23 cellular contexts compared by ENCODE assay signal in genomic region chr2:46935071-46935470, GRCh38. TPM values are rescaled to one million over a fixed set of nuclear protein-coding genes. Genes with fewer than 3 reads are reported as not detected.
A peak's percentile ranks its signal among the peaks of the same experiment; 100 is the strongest.
DNase-seq lines count a peak whose midpoint lies in the region; ATAC-seq, FAIRE-seq and TF ChIP-seq lines count a peak whose summit lies in the region.
"Had no signal": no experiment of that assay in that cellular context is flagged by ENCODE, and none has a peak within 500 bp of the region (broad histone marks: within the 10 kb centered on the region; RNA-seq: fewer than 3 reads in every experiment).

No MANE protein-coding gene starts in this region.

- TF ChIP-seq POLR2A in HepG2 (IDR thresholded peaks at IDR 0.05; ENCODE audit: insufficient read depth in 1 of 2, low read depth in 2 of 2, low read length in 2 of 2) (no peak), right lobe of liver (IDR thresholded peaks at IDR 0.05) (no peak), IMR-90 (IDR thresholded peaks at IDR 0.05; ENCODE audit: low read depth, low read length) (no peak), ovary (IDR thresholded peaks at IDR 0.05) (no peak)

- ATAC-seq in HepG2 (no peak), right lobe of liver (no peak), IMR-90 (ENCODE audit: low read depth) (no peak)
- ATAC-seq: A549; CD8-positive, alpha-beta T cell had no signal

- H3K79me2 ChIP-seq in HepG2 (ENCODE audit: insufficient read depth, low read length) (no peaks in the 10 kb centered on the region), mammary epithelial cell (ENCODE audit: insufficient read depth, low read length) (peaks cover 10% of the 10 kb centered on the region), PC-9 (ENCODE audit: low read depth) (peaks cover 13% of the 10 kb centered on the region)

- H3F3A ChIP-seq in PC-9 (ENCODE audit: insufficient read depth, low read depth), result peaks cover 11% of the 10 kb centered on the region

- H2BK5ac ChIP-seq in IMR-90 (ENCODE audit: low read depth, low read length, poor library complexity, severe bottlenecking), result no peak overlapping the region

- H3K27ac ChIP-seq in HepG2 (ENCODE audit: extremely low read length, insufficient read depth, low read length), result no peak overlapping the region
- H3K27ac ChIP-seq in right lobe of liver, result no peak overlapping the region
- H3K27ac ChIP-seq in IMR-90 (ENCODE audit: insufficient read depth, low read length), result no peak overlapping the region
- H3K27ac ChIP-seq in liver (ENCODE audit: low read depth in 1 of 2, low read length in 2 of 2), result no peak overlapping the region
- H3K27ac ChIP-seq in mammary epithelial cell (ENCODE audit: insufficient read depth, low read depth, low read length), result no peak overlapping the region
- no peak overlapping the region for H3K27ac ChIP-seq in ovary
- H3K27ac ChIP-seq in PC-9, result no peak overlapping the region
- H3K27ac ChIP-seq: 22Rv1, A549, BLaER1 had no signal

- no peaks in the 10 kb centered on the region for H3K9me3 ChIP-seq in HepG2 (ENCODE audit: low read length)
- no peaks in the 10 kb centered on the region for H3K9me3 ChIP-seq in right lobe of liver
- no peaks in the 10 kb centered on the region for H3K9me3 ChIP-seq in IMR-90 (ENCODE audit: control insufficient read depth, insufficient read depth, low read length)
- no peaks in the 10 kb centered on the region for H3K9me3 ChIP-seq in liver (ENCODE audit: control insufficient read depth in 4 of 4, low read length in 3 of 4)
- no peaks in the 10 kb centered on the region for H3K9me3 ChIP-seq in mammary epithelial cell (replicated peaks; ENCODE audit: insufficient read depth, low read length)
- H3K9me3 ChIP-seq in ovary, result no peaks in the 10 kb centered on the region
- H3K9me3 ChIP-seq in PC-9 (ENCODE audit: insufficient read depth, low read depth), result no peaks in the 10 kb centered on the region
- H3K9me3 ChIP-seq: BE2C, Caco-2 had no signal

- intact Hi-C loops in HepG2 (cut with micrococcal nuclease; ENCODE audit: unreplicated experiment), result no loop called here
- intact Hi-C loops in right lobe of liver (cut with DNase I), result no loop called here
- intact Hi-C loops in IMR-90 (cut with micrococcal nuclease), result no loop called here
- intact Hi-C loops in mammary epithelial cell (cut with micrococcal nuclease), result no loop called here
- intact Hi-C loops in ovary (cut with DNase I), result no loop called here
- intact Hi-C loops in PC-9 (cut with micrococcal nuclease; ENCODE audit: unreplicated experiment), result no loop called here

- peaks cover 21% of the 10 kb centered on the region for H3K4me1 ChIP-seq in HepG2 (ENCODE audit: insufficient read depth, low read length)
- H3K4me1 ChIP-seq in right lobe of liver, result no peaks in the 10 kb centered on the region
- peaks cover 19% of the 10 kb centered on the region for H3K4me1 ChIP-seq in IMR-90 (ENCODE audit: control insufficient read depth, insufficient read depth, low read length)
- H3K4me1 ChIP-seq in liver (ENCODE audit: control insufficient read depth in 4 of 4, insufficient read depth in 4 of 4, low read length in 3 of 4), result peaks cover 0 to 4% (median under 1%) of the 10 kb centered on the region in 4 donors
- peaks cover 7% of the 10 kb centered on the region for H3K4me1 ChIP-seq in mammary epithelial cell (ENCODE audit: insufficient read depth, low read length)
- no peaks in the 10 kb centered on the region for H3K4me1 ChIP-seq in ovary (ENCODE audit: insufficient read depth)
- H3K4me1 ChIP-seq in PC-9 (replicated peaks; ENCODE audit: insufficient read depth), result peaks cover 20% of the 10 kb centered on the region
- H3K4me1 ChIP-seq: BE2C had no signal

- H3K27me3 ChIP-seq in HepG2 (ENCODE audit: control insufficient read depth in 1 of 2, insufficient read depth in 2 of 2, low read length in 2 of 2) (no peaks in the 10 kb centered on the region), right lobe of liver (no peaks in the 10 kb centered on the region), IMR-90 (ENCODE audit: control insufficient read depth, insufficient read depth, low read length) (no peaks in the 10 kb centered on the region), liver (ENCODE audit: control insufficient read depth in 4 of 4, insufficient read depth in 4 of 4, low read length in 3 of 4) (no peaks in the 10 kb centered on the region), mammary epithelial cell (ENCODE audit: insufficient read depth, low read length) (no peaks in the 10 kb centered on the region), ovary (no peaks in the 10 kb centered on the region), PC-9 (ENCODE audit: insufficient read depth, low read depth) (no peaks in the 10 kb centered on the region)
- H3K27me3 ChIP-seq: BE2C, BLaER1 had no signal

- no peak overlapping the region; the same call in 1 of the 2 replicates for H2BK20ac ChIP-seq in IMR-90 (ENCODE audit: low read depth, low read length)

- H2AFZ ChIP-seq in HepG2 (ENCODE audit: low read length) (no peak overlapping the region), IMR-90 (replicated peaks; ENCODE audit: low read length, poor library complexity) (no peak overlapping the region), mammary epithelial cell (ENCODE audit: low read depth, low read length) (no peak overlapping the region), PC-9 (no peak overlapping the region)

- peak overlapping the region; percentile 44; the same call in 1 of the 2 replicates for H2AK5ac ChIP-seq in IMR-90 (ENCODE audit: low read depth, low read length)

- no peaks in the 10 kb centered on the region for H3K36me3 ChIP-seq in HepG2 (replicated peaks in 1 of 2; ENCODE audit: control insufficient read depth in 1 of 2, insufficient read depth in 2 of 2, low read length in 2 of 2)
- no peaks in the 10 kb centered on the region for H3K36me3 ChIP-seq in right lobe of liver
- no peaks in the 10 kb centered on the region for H3K36me3 ChIP-seq in IMR-90 (ENCODE audit: control insufficient read depth, insufficient read depth, low read length)
- H3K36me3 ChIP-seq in liver (ENCODE audit: control insufficient read depth in 4 of 4, insufficient read depth in 3 of 4, low read depth in 1 of 4, low read length in 3 of 4), result no peaks in the 10 kb centered on the region
- no peaks in the 10 kb centered on the region for H3K36me3 ChIP-seq in mammary epithelial cell (ENCODE audit: insufficient read depth, low read length)
- H3K36me3 ChIP-seq in ovary, result no peaks in the 10 kb centered on the region
- no peaks in the 10 kb centered on the region for H3K36me3 ChIP-seq in PC-9 (ENCODE audit: low read depth)
- H3K36me3 ChIP-seq: BE2C had no signal

- H4K91ac ChIP-seq in IMR-90 (ENCODE audit: insufficient read depth, low read depth, low read length), result no peak overlapping the region

- no peak for TF ChIP-seq CTCF in HepG2 (CRISPR knock-in tag; IDR thresholded peaks at IDR 0.05)
- TF ChIP-seq CTCF in right lobe of liver (IDR thresholded peaks at IDR 0.05), result no peak
- no peak for TF ChIP-seq CTCF in IMR-90 (conservative IDR thresholded peaks at IDR 0.05; ENCODE audit: low read depth, low read length)
- TF ChIP-seq CTCF in liver (IDR thresholded peaks at IDR 0.05; ENCODE audit: low read depth, low read length, missing input control), result no peak
- TF ChIP-seq CTCF in mammary epithelial cell (conservative IDR thresholded peaks at IDR 0.05 in 1 of 2, IDR thresholded peaks at IDR 0.05 in 1 of 2; ENCODE audit: extremely low read depth in 1 of 2, insufficient read depth in 1 of 2, low read depth in 1 of 2, low read length in 2 of 2), result no peak
- no peak for TF ChIP-seq CTCF in ovary (IDR thresholded peaks at IDR 0.05)
- TF ChIP-seq CTCF in PC-9 (conservative IDR thresholded peaks at IDR 0.05), result no peak

- no peak for TF ChIP-seq RAD21 in HepG2 (CRISPR knock-in tag; IDR thresholded peaks at IDR 0.05)
- no peak for TF ChIP-seq RAD21 in IMR-90 (IDR thresholded peaks at IDR 0.05; ENCODE audit: low read length)
- no peak for TF ChIP-seq RAD21 in liver (IDR thresholded peaks at IDR 0.05)

- no peak overlapping the region for H4K8ac ChIP-seq in IMR-90 (ENCODE audit: low read depth in 2 of 2, low read length in 2 of 2)

- BruUV-seq in HepG2 (replicated peaks; lab: Mats Ljungman, UMichigan), result no TSS peak
- no TSS peak for BruUV-seq in IMR-90 (replicated peaks; lab: Mats Ljungman, UMichigan)
- BruUV-seq in mammary epithelial cell (replicated peaks; lab: Mats Ljungman, UMichigan), result no TSS peak
- no TSS peak for BruUV-seq in PC-9 (replicated peaks; lab: Mats Ljungman, UMichigan)

- no peak overlapping the region for H3K56ac ChIP-seq in IMR-90 (ENCODE audit: extremely low read depth, insufficient read depth, low read length)

- no peak for DNase-seq in HepG2 (ENCODE audit: low spot score)
- DNase-seq in right lobe of liver, result no peak
- DNase-seq in IMR-90, result no peak
- DNase-seq in mammary epithelial cell, result no peak
- DNase-seq in ovary, result no peak
- no peak for DNase-seq in PC-9
- DNase-seq: AML-193; BE2C; C1 segment of cervical spinal cord; Caco-2; Calu3; CD4-positive, alpha-beta T cell; CD8-positive, alpha-beta T cell; DMS79 treated with DMSO at 0.1 percent for 48 hours; GF-D8 had no signal

- H3K4ac ChIP-seq in IMR-90 (ENCODE audit: low read depth, low read length), result no peak overlapping the region

- H3K14ac ChIP-seq in IMR-90 (replicated peaks; ENCODE audit: low read depth, low read length), result no peak overlapping the region

- H3K4me3 ChIP-seq in HepG2 (replicated peaks in 1 of 3; ENCODE audit: insufficient read depth in 1 of 3, low read depth in 2 of 3, low read length in 3 of 3), result no peak overlapping the region
- no peak overlapping the region for H3K4me3 ChIP-seq in right lobe of liver
- H3K4me3 ChIP-seq in IMR-90 (ENCODE audit: insufficient read depth, low read depth, low read length), result no peak overlapping the region
- H3K4me3 ChIP-seq in liver (ENCODE audit: low read depth in 1 of 3, low read length in 3 of 3), result no peak overlapping the region
- no peak overlapping the region for H3K4me3 ChIP-seq in mammary epithelial cell (replicated peaks in 1 of 3; ENCODE audit: insufficient read depth in 1 of 3, low read depth in 2 of 3, low read length in 3 of 3)
- no peak overlapping the region for H3K4me3 ChIP-seq in ovary
- H3K4me3 ChIP-seq in PC-9, result no peak overlapping the region
- H3K4me3 ChIP-seq: A549, BLaER1 had no signal

- H3K9me2 ChIP-seq in PC-9 (ENCODE audit: insufficient read depth), result no peaks in the 10 kb centered on the region

- no peak overlapping the region for H2BK120ac ChIP-seq in IMR-90 (ENCODE audit: low read depth, low read length)

- H3K9ac ChIP-seq in HepG2 (ENCODE audit: insufficient read depth, low read depth, low read length) (no peak overlapping the region), IMR-90 (ENCODE audit: low read depth, low read length) (no peak overlapping the region), liver (ENCODE audit: low read depth in 1 of 2, low read length in 2 of 2) (no peak overlapping the region), mammary epithelial cell (ENCODE audit: insufficient read depth, low read length) (no peak overlapping the region)
- H3K9ac ChIP-seq: BLaER1 had no signal

- peaks cover 10% of the 10 kb centered on the region for H3K9me1 ChIP-seq in IMR-90 (ENCODE audit: insufficient read depth, low read length)

- no peak for FAIRE-seq in HepG2 (lab: Jason Lieb, UNC)
- FAIRE-seq: A549, D721Med, G401.6, GM12891, GM19239 had no signal

- H4K20me1 ChIP-seq in HepG2 (ENCODE audit: insufficient read depth, low read length) (no peaks in the 10 kb centered on the region), IMR-90 (ENCODE audit: insufficient read depth, low read length) (no peaks in the 10 kb centered on the region), mammary epithelial cell (ENCODE audit: insufficient read depth, low read length) (no peaks in the 10 kb centered on the region), PC-9 (ENCODE audit: insufficient read depth) (no peaks in the 10 kb centered on the region)
- H4K20me1 ChIP-seq: BLaER1 had no signal

- H3K4me2 ChIP-seq in HepG2 (ENCODE audit: low read depth, low read length) (no peak overlapping the region), IMR-90 (ENCODE audit: low read depth, low read length) (no peak overlapping the region), mammary epithelial cell (ENCODE audit: insufficient read depth, low read depth, low read length) (no peak overlapping the region), PC-9 (no peak overlapping the region)
- H3K4me2 ChIP-seq: A549, BLaER1 had no signal

- WGBS in HepG2 (ENCODE audit: low lambda C conversion rate), result 91% methylated on average over 5 of the region's 5 CpGs
- WGBS in right lobe of liver (ENCODE audit: insufficient coverage, low coverage, low lambda C conversion rate, missing lambda C conversion rate), result 72% methylated on average over 5 of the region's 5 CpGs
- WGBS in IMR-90 (ENCODE audit: extremely low coverage in 2 of 2, insufficient read length in 1 of 2), 2 experiments, result 40% methylated on average over 1 of the region's 5 CpGs; no CpG with 5 or more reads in 1 of the 2 experiments
- 91% methylated on average over 5 of the region's 5 CpGs for WGBS in liver
- 92% methylated on average over 5 of the region's 5 CpGs for WGBS in mammary epithelial cell (ENCODE audit: low coverage, missing lambda C conversion rate)
- WGBS in ovary, 3 donors, result 63 to 71% (median 64%) methylated on average over 5 of the region's 5 CpGs

- POLR2A ChIA-PET in HepG2 (lab: Yijun Ruan, JAX), result interaction anchor here (1.1 kb wide), 1 partner anchor 19 kb away, joined by 4 read pairs; the partner anchor contains the start of gene MCFD2
- POLR2A ChIA-PET in IMR-90 (lab: Charles Lee; ENCODE audit: unreplicated experiment), result no interaction called here
- POLR2A ChIA-PET in PC-9 (lab: Charles Lee; ENCODE audit: unreplicated experiment), result interaction anchor here (0.5 to 0.6 kb wide), 3 partner anchors 33 to 324 kb away, joined by 3 to 10 read pairs (median 5); no protein-coding TSS in a partner anchor

- H3K79me1 ChIP-seq in IMR-90 (ENCODE audit: low read depth in 1 of 2, low read length in 2 of 2), result peaks cover 24 to 36% of the 10 kb centered on the region in 2 experiments

- H3K23ac ChIP-seq in IMR-90 (ENCODE audit: low read depth, low read length), result no peak overlapping the region

- no peak for TF ChIP-seq EP300 in HepG2 (IDR thresholded peaks at IDR 0.05; ENCODE audit: low read depth in 2 of 2, low read length in 2 of 2)
- TF ChIP-seq EP300 in HepG2 (CRISPR knock-in tag; IDR thresholded peaks at IDR 0.05; ENCODE audit: borderline replicate concordance), result no peak
- TF ChIP-seq EP300 in ovary (IDR thresholded peaks at IDR 0.05), result no peak

- no peak overlapping the region for H3K18ac ChIP-seq in IMR-90 (ENCODE audit: low read depth, low read length)

- dilution Hi-C loops in IMR-90 (cut with HindIII; ENCODE audit: low sequenced_read_pairs, unreplicated experiment) (no loop called here), mammary epithelial cell (cut with HindIII; ENCODE audit: low sequenced_read_pairs) (no loop called here)

- CTCF ChIA-PET in HepG2 (lab: Yijun Ruan, JAX; ENCODE audit: low intra/inter-chr PET ratio, low total read pairs), result no interaction called here
- CTCF ChIA-PET in IMR-90 (lab: Yijun Ruan, JAX), result no interaction called here
- CTCF ChIA-PET in mammary epithelial cell (lab: Charles Lee; ENCODE audit: low non-redundant PET), result no interaction called here
- CTCF ChIA-PET in PC-9 (lab: Charles Lee), result interaction anchor here (0.6 kb wide), 1 partner anchor 361 kb away, joined by 7 read pairs; no protein-coding TSS in a partner anchor

- in situ Hi-C loops in HepG2 (cut with HindIII; ENCODE audit: extremely low pct_ligation_motif_present, low pct_unique_long_range_greater_than_20kb), result no loop called here
- in situ Hi-C loops in IMR-90 (cut with MboI; ENCODE audit: low sequenced_read_pairs), result no loop called here
- in situ Hi-C loops in mammary epithelial cell (cut with MboI; ENCODE audit: low sequenced_read_pairs in 2 of 2), result no loop called here

- no peak overlapping the region for H2AK9ac ChIP-seq in IMR-90 (replicated peaks; ENCODE audit: low read depth, low read length, poor library complexity)

- 0 out of 3 replicates have a peak overlapping the region, but pooled peaks have one; percentile 14 for H2BK15ac ChIP-seq in IMR-90 (ENCODE audit: low read depth, low read length)

- no peak overlapping the region for H4K5ac ChIP-seq in IMR-90 (ENCODE audit: low read depth, low read length)

RNA-seq across cellular contexts. Expression of gene TTC7A, which starts 6.0 kb away (rescaled TPM):
- total RNA-seq in HepG2 (2016; rRNA removed; fragmentation: Illumina TruSeq; extraction: Trizol) (21.0 and 24.0 TPM in 2 replicates), right lobe of liver (10 to 100 TPM in 2 of 6 experiments, 1 to 10 TPM in 4; 7.6 to 15.5 (median 9.8) TPM), IMR-90 (2012; rRNA removed) (10.6 and 11.8 TPM in 2 replicates), liver (10 to 100 TPM in 1 of 2 donors, 1 to 10 TPM in 1; 9.3 to 14.6 TPM), mammary epithelial cell (10 to 100 TPM; 26.3 to 32.5 TPM), ovary (10 to 100 TPM; 10.6 to 27.4 (median 20.2) TPM), PC-9 (2021) (66.8 and 80.9 TPM in 2 replicates)
- total RNA-seq in HepG2 (2016; cell fraction: cytosol; rRNA removed; fragmentation: Illumina TruSeq; extraction: Trizol; ENCODE audit: low read depth), result 8.3 and 8.9 TPM in 2 replicates
- 17.8 and 24.5 TPM in 2 replicates for total RNA-seq in HepG2 (2016; cell fraction: insoluble cytoplasmic fraction; rRNA removed; fragmentation: Illumina TruSeq; extraction: Trizol)
- total RNA-seq in HepG2 (2016; cell fraction: membrane; rRNA removed; fragmentation: Illumina TruSeq; extraction: Trizol), result 18.3 and 18.8 TPM in 2 replicates
- 28.5 and 28.8 TPM in 2 replicates for total RNA-seq in HepG2 (2016; cell fraction: nucleus; rRNA removed; fragmentation: Illumina TruSeq; extraction: Trizol)
- polyA plus RNA-seq in HepG2 (2011; rRNA removed) (23.7 and 25.2 TPM in 2 replicates), IMR-90 (2012; rRNA removed) (23.0 and 23.9 TPM in 2 replicates), liver (1 to 10 TPM; 1.1 to 9.3 TPM), mammary epithelial cell (22.8 TPM), ovary (10 to 100 TPM in 1 of 2 donors, 1 to 10 TPM in 1; 5.3 to 11.9 TPM)
- polyA plus RNA-seq in HepG2 (2011; cell fraction: cytosol; rRNA removed), result 16.5 and 24.2 TPM in 2 replicates
- polyA plus RNA-seq in HepG2 (2011; cell fraction: nucleus; rRNA removed), result 65.7 and 80.5 TPM in 2 replicates
- polyA plus RNA-seq in HepG2 (2012), result 20.4 and 24.1 TPM in 2 replicates
- polyA plus RNA-seq in HepG2 (2016; cell fraction: cytosol; fragmentation: Illumina TruSeq; extraction: Trizol; ENCODE audit: low read depth), result 5.7 and 5.8 TPM in 2 replicates
- 19.1 and 24.2 TPM in 2 replicates for polyA plus RNA-seq in HepG2 (2016; cell fraction: insoluble cytoplasmic fraction; fragmentation: Illumina TruSeq; extraction: Trizol; ENCODE audit: low read depth)
- 11.6 and 14.8 TPM in 2 replicates for polyA plus RNA-seq in HepG2 (2016; cell fraction: membrane; fragmentation: Illumina TruSeq; extraction: Trizol; ENCODE audit: low read depth)
- 29.2 and 31.6 TPM in 2 replicates for polyA plus RNA-seq in HepG2 (2016; cell fraction: nucleus; fragmentation: Illumina TruSeq; extraction: Trizol; ENCODE audit: insufficient read depth, low read depth)
- 25.8 and 60.0 TPM in 2 replicates for polyA minus RNA-seq in HepG2 (2011; rRNA and poly(A)+ RNA removed; ENCODE audit: low replicate concordance)
- polyA minus RNA-seq in HepG2 (2011; cell fraction: cytosol; rRNA and poly(A)+ RNA removed), result 12.9 and 13.4 TPM in 2 replicates
- 37.9 and 48.2 TPM in 2 replicates for polyA minus RNA-seq in HepG2 (2011; cell fraction: nucleus; rRNA and poly(A)+ RNA removed)
- 13.6 and 14.0 TPM in 2 replicates for polyA plus RNA-seq in IMR-90 (2012; cell fraction: cytosol; rRNA removed)
- 111 and 172 TPM in 2 replicates for polyA plus RNA-seq in IMR-90 (2012; cell fraction: nucleus; rRNA removed; ENCODE audit: low replicate concordance)
- 72.9 TPM for polyA minus RNA-seq in mammary epithelial cell

RNA-seq across cellular contexts. Expression of gene MCFD2, which starts 19.5 kb away (rescaled TPM):
- total RNA-seq in HepG2 (2016; rRNA removed; fragmentation: Illumina TruSeq; extraction: Trizol), result 191 and 232 TPM in 2 replicates
- 20.4 and 23.3 TPM in 2 replicates for total RNA-seq in HepG2 (2016; cell fraction: cytosol; rRNA removed; fragmentation: Illumina TruSeq; extraction: Trizol; ENCODE audit: low read depth)
- total RNA-seq in HepG2 (2016; cell fraction: insoluble cytoplasmic fraction; rRNA removed; fragmentation: Illumina TruSeq; extraction: Trizol), result 188 and 227 TPM in 2 replicates
- total RNA-seq in HepG2 (2016; cell fraction: membrane; rRNA removed; fragmentation: Illumina TruSeq; extraction: Trizol), result 73.2 and 79.2 TPM in 2 replicates
- 172 and 204 TPM in 2 replicates for total RNA-seq in HepG2 (2016; cell fraction: nucleus; rRNA removed; fragmentation: Illumina TruSeq; extraction: Trizol)
- polyA plus RNA-seq in HepG2 (2011; rRNA removed), result 170 and 183 TPM in 2 replicates
- 120 and 161 TPM in 2 replicates for polyA plus RNA-seq in HepG2 (2011; cell fraction: cytosol; rRNA removed)
- polyA plus RNA-seq in HepG2 (2011; cell fraction: nucleus; rRNA removed), result 48.7 and 68.4 TPM in 2 replicates
- polyA plus RNA-seq in HepG2 (2012), result 135 and 170 TPM in 2 replicates
- 30.7 and 36.6 TPM in 2 replicates for polyA plus RNA-seq in HepG2 (2016; cell fraction: cytosol; fragmentation: Illumina TruSeq; extraction: Trizol; ENCODE audit: low read depth)
- 146 TPM in 2 replicates for polyA plus RNA-seq in HepG2 (2016; cell fraction: insoluble cytoplasmic fraction; fragmentation: Illumina TruSeq; extraction: Trizol; ENCODE audit: low read depth)
- polyA plus RNA-seq in HepG2 (2016; cell fraction: membrane; fragmentation: Illumina TruSeq; extraction: Trizol; ENCODE audit: low read depth), result 43.2 and 44.0 TPM in 2 replicates
- 201 and 204 TPM in 2 replicates for polyA plus RNA-seq in HepG2 (2016; cell fraction: nucleus; fragmentation: Illumina TruSeq; extraction: Trizol; ENCODE audit: insufficient read depth, low read depth)
- polyA minus RNA-seq in HepG2 (2011; rRNA and poly(A)+ RNA removed; ENCODE audit: low replicate concordance), result 95.6 and 263 TPM in 2 replicates
- 122 and 129 TPM in 2 replicates for polyA minus RNA-seq in HepG2 (2011; cell fraction: cytosol; rRNA and poly(A)+ RNA removed)
- polyA minus RNA-seq in HepG2 (2011; cell fraction: nucleus; rRNA and poly(A)+ RNA removed), result 66.2 and 98.2 TPM in 2 replicates
- total RNA-seq in right lobe of liver, result 100 to 1,000 TPM in 3 of 6 experiments, 10 to 100 TPM in 3; 85.0 to 147 (median 99.2) TPM
- total RNA-seq in IMR-90 (2012; rRNA removed), result 177 and 219 TPM in 2 replicates
- polyA plus RNA-seq in IMR-90 (2012; rRNA removed), result 127 and 145 TPM in 2 replicates
- 51.2 and 117 TPM in 2 replicates for polyA plus RNA-seq in IMR-90 (2012; cell fraction: cytosol; rRNA removed)
- 56.9 and 86.4 TPM in 2 replicates for polyA plus RNA-seq in IMR-90 (2012; cell fraction: nucleus; rRNA removed; ENCODE audit: low replicate concordance)
- total RNA-seq in liver, result 100 to 1,000 TPM in 1 of 2 donors, 10 to 100 TPM in 1; 81.8 to 148 TPM
- polyA plus RNA-seq in liver, result 100 to 1,000 TPM; 118 to 140 TPM
- 10 to 100 TPM; 77.7 to 89.2 TPM for total RNA-seq in mammary epithelial cell
- 66.6 TPM for polyA plus RNA-seq in mammary epithelial cell
- polyA minus RNA-seq in mammary epithelial cell, result 48.8 TPM
- total RNA-seq in ovary, result 100 to 1,000 TPM in 6 of 7 donors, 10 to 100 TPM in 1; 62.8 to 176 (median 134) TPM
- polyA plus RNA-seq in ovary, result 100 to 1,000 TPM in 1 of 2 donors, 10 to 100 TPM in 1; 65.8 to 145 TPM
- total RNA-seq in PC-9 (2021), result 127 and 163 TPM in 2 replicates
